In genomic region chr13:98575009-98575866, GRCh38 we compare ENCODE assay signal across 8 cellular contexts. TPM values are rescaled to one million over a fixed set of nuclear protein-coding genes. Genes with fewer than 3 reads are reported as not detected.
DNase-seq lines count a peak whose midpoint lies in the region; ATAC-seq and TF ChIP-seq lines count a peak whose summit lies in the region.

No MANE protein-coding gene starts in this region.

- DNase-seq in activated naive CD4-positive, alpha-beta T cell treated with anti-CD3 and anti-CD28 coated beads, Interleukin-2, amount 10 ng/mL, durations not matched to agents 7 days and 5 days, result no peak
- no peak for DNase-seq in activated naive CD4-positive, alpha-beta T cell treated with Interleukin-2 at 50 U/mL for 16 hours
- no peak for DNase-seq in activated naive CD8-positive, alpha-beta T cell treated with anti-CD3 and anti-CD28 coated beads, Interleukin-2, amount 50 U/mL, for 24 hours
- DNase-seq in left lung, result no peak
- no peak for DNase-seq in upper lobe of right lung
- no peak for DNase-seq in NCI-H1436 treated with DMSO at 0.1 percent for 48 hours (lab: John Stamatoyannopoulos, UW)
- DNase-seq in NCI-H2171 (lab: John Stamatoyannopoulos, UW), result no peak

- peaks cover 28% of the 10 kb centered on the region for H3K36me3 Mint-ChIP-seq in activated naive CD4-positive, alpha-beta T cell treated with anti-CD3 and anti-CD28 coated beads, Interleukin-2, amount 10 ng/mL, durations not matched to agents 7 days and 5 days
- peaks cover 20% of the 10 kb centered on the region for H3K36me3 Mint-ChIP-seq in activated naive CD8-positive, alpha-beta T cell treated with anti-CD3 and anti-CD28 coated beads, Interleukin-2, amount 50 U/mL, for 24 hours (ENCODE audit: low read depth)

- TF ChIP-seq CTCF in left lung (IDR thresholded peaks at IDR 0.05), result no peak
- no peak for TF ChIP-seq CTCF in upper lobe of right lung (IDR thresholded peaks at IDR 0.05)

- H3K4me1 Mint-ChIP-seq in activated naive CD4-positive, alpha-beta T cell treated with anti-CD3 and anti-CD28 coated beads, Interleukin-2, amount 10 ng/mL, durations not matched to agents 7 days and 5 days, result peaks cover 52% of the 10 kb centered on the region
- H3K4me1 Mint-ChIP-seq in activated naive CD8-positive, alpha-beta T cell treated with anti-CD3 and anti-CD28 coated beads, Interleukin-2, amount 50 U/mL, for 24 hours, result peaks cover 60% of the 10 kb centered on the region

- H3K9me3 Mint-ChIP-seq in activated naive CD4-positive, alpha-beta T cell treated with anti-CD3 and anti-CD28 coated beads, Interleukin-2, amount 10 ng/mL, durations not matched to agents 7 days and 5 days, result no peaks in the 10 kb centered on the region
- H3K9me3 Mint-ChIP-seq in activated naive CD8-positive, alpha-beta T cell treated with anti-CD3 and anti-CD28 coated beads, Interleukin-2, amount 50 U/mL, for 24 hours, result no peaks in the 10 kb centered on the region

- CTCF ChIA-PET in activated naive CD4-positive, alpha-beta T cell treated with anti-CD3 and anti-CD28 coated beads, Interleukin-2, amount 10 ng/mL, durations not matched to agents 7 days and 5 days (lab: Charles Lee), result interaction anchor here (1.1 to 1.4 kb wide), 2 partner anchors 47 to 78 kb away, joined by 3 to 6 read pairs; no protein-coding TSS in a partner anchor

- H3K4me3 ChIP-seq in left lung (peak overlapping the region; percentile 89 to 90), upper lobe of right lung (peak overlapping the region; percentile 94)

- peak overlapping the region; percentile 94 for H3K4me3 Mint-ChIP-seq in activated naive CD4-positive, alpha-beta T cell treated with anti-CD3 and anti-CD28 coated beads, Interleukin-2, amount 10 ng/mL, durations not matched to agents 7 days and 5 days
- peak overlapping the region; percentile 91 for H3K4me3 Mint-ChIP-seq in activated naive CD8-positive, alpha-beta T cell treated with anti-CD3 and anti-CD28 coated beads, Interleukin-2, amount 50 U/mL, for 24 hours

- intact Hi-C loops in left lung (cut with DNase I), result loop anchor here in 1 of 2 donors (10.0 kb wide), 1 partner anchor 100 kb away; no protein-coding TSS in a partner anchor
- intact Hi-C loops in upper lobe of right lung (cut with DNase I), result no loop called here

- H3K27me3 Mint-ChIP-seq in activated naive CD4-positive, alpha-beta T cell treated with anti-CD3 and anti-CD28 coated beads, Interleukin-2, amount 10 ng/mL, durations not matched to agents 7 days and 5 days, result peaks cover 3% of the 10 kb centered on the region
- H3K27me3 Mint-ChIP-seq in activated naive CD8-positive, alpha-beta T cell treated with anti-CD3 and anti-CD28 coated beads, Interleukin-2, amount 50 U/mL, for 24 hours, result no peaks in the 10 kb centered on the region

- ATAC-seq in activated naive CD8-positive, alpha-beta T cell treated with anti-CD3 and anti-CD28 coated beads, Interleukin-2, amount 50 U/mL, for 24 hours, result no peak
- no peak for ATAC-seq in left lung
- ATAC-seq in upper lobe of right lung, result no peak
- ATAC-seq in GM19328 (IDR thresholded peaks at IDR 0.05; ENCODE audit: unreplicated experiment), result no peak

- no peaks in the 10 kb centered on the region for H3K9me3 ChIP-seq in left lung
- no peaks in the 10 kb centered on the region for H3K9me3 ChIP-seq in upper lobe of right lung

- H3K36me3 ChIP-seq in left lung, result no peaks in the 10 kb centered on the region
- no peaks in the 10 kb centered on the region for H3K36me3 ChIP-seq in upper lobe of right lung

- H3K27ac Mint-ChIP-seq in activated naive CD4-positive, alpha-beta T cell treated with anti-CD3 and anti-CD28 coated beads, Interleukin-2, amount 10 ng/mL, durations not matched to agents 7 days and 5 days, result peak overlapping the region; percentile 92
- H3K27ac Mint-ChIP-seq in activated naive CD8-positive, alpha-beta T cell treated with anti-CD3 and anti-CD28 coated beads, Interleukin-2, amount 50 U/mL, for 24 hours, result peak overlapping the region; percentile 88

- H3K4me1 ChIP-seq in left lung (peaks cover 40 to 63% of the 10 kb centered on the region in 2 donors), upper lobe of right lung (peaks cover 54% of the 10 kb centered on the region)

- H3K27ac ChIP-seq in left lung (peak overlapping the region; percentile 91 to 92), upper lobe of right lung (peak overlapping the region; percentile 93)

- no peaks in the 10 kb centered on the region for H3K27me3 ChIP-seq in left lung
- no peaks in the 10 kb centered on the region for H3K27me3 ChIP-seq in upper lobe of right lung

RNA-seq across cellular contexts. Expression of gene STK24, which starts 1.7 kb away (rescaled TPM):
- total RNA-seq in left lung (10 to 100 TPM; 81.5 to 84.0 TPM), upper lobe of right lung (94.6 TPM)
